ENCODE assay signal across 19 cellular contexts in the genomic region with DNA sequence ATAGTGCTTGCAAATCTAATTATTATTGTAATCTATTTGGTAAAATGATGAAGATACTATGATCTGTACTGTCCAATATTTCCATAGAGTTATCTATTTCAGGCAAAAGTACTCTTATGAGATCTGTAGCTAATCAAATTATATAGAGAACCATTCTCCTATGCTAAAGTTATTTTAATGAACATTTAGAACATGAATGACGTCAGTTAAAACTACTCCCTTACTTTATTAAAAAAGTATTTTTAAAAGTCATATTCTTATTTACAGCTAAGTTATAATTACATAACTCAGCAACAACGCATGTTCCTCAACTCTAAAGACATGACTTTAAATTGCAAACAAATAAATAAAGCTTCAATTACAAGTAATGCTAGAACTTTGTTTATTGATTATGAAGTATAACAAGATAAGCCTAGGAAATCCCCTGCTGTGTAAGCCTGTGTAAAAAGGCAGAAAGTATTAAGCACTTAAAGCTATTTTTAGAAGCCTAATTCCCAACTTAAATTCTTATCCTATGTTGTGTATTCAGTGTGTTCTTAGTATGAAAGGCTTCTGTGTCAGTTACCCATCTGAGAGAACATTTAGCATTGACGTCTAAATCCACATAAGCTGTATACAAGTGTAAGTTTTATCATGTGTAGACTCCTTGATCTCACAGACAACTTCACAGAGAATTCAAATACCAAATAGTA.
DNase-seq lines count a peak whose midpoint lies in the region; FAIRE-seq lines count a peak whose summit lies in the region.
"Had no signal": no experiment of that assay in that cellular context is flagged by ENCODE, and none has a peak within 500 bp of the region (broad histone marks: within the 10 kb centered on the region; RNA-seq: fewer than 3 reads in every experiment).

No MANE protein-coding gene starts in this region.

- H2BK15ac ChIP-seq in mesenchymal stem cell (ENCODE audit: low read depth, poor library complexity, severe bottlenecking): no peak overlapping the region

- H3K79me1 ChIP-seq in mesenchymal stem cell (replicated peaks; ENCODE audit: low read length, poor library complexity, severe bottlenecking): no peaks in the 10 kb centered on the region

- no peak overlapping the region for H3K18ac ChIP-seq in mesenchymal stem cell (ENCODE audit: low read depth in 1 of 2, low read length in 2 of 2)

- no peak overlapping the region for H3K4me2 ChIP-seq in mesenchymal stem cell (ENCODE audit: low read length, poor library complexity, severe bottlenecking)

- no peaks in the 10 kb centered on the region for H3K36me3 ChIP-seq in mesenchymal stem cell (ENCODE audit: control insufficient read depth in 1 of 2, insufficient read depth in 2 of 2, low read depth in 1 of 2, low read length in 2 of 2)

- no peaks in the 10 kb centered on the region for H3K4me1 ChIP-seq in mesenchymal stem cell (ENCODE audit: control insufficient read depth, insufficient read depth, low read depth, low read length)

- H2BK12ac ChIP-seq in mesenchymal stem cell (ENCODE audit: low read length in 2 of 2): no peak overlapping the region

- DNase-seq in HCEC 1CT (peak; percentile 11), RCC 7860 (ENCODE audit: low spot score) (no peak), mesenchymal stem cell (peak; percentile 62), HT-29 (ENCODE audit: low spot score) (no peak), hippocampal formation (lab: John Stamatoyannopoulos, UW) (no peak), mucosa of gallbladder (ENCODE audit: low spot score) (no peak)
- DNase-seq in stimulated activated CD4-positive, alpha-beta T cell treated with anti-CD3 and anti-CD28 coated beads, Interleukin-4, amount 100 ng/mL, for 24 hours: no peak
- DNase-seq: AML-193, DMS79, H9, KG1, NCI-H1105 treated with DMSO at 0.1 percent for 48 hours, NCI-H1694 treated with DMSO at 0.1 percent for 48 hours, NCI-H510A, NCI-H774, PC-3, SW 1271 had no signal

- H2AK5ac ChIP-seq in mesenchymal stem cell (ENCODE audit: low read length, severe bottlenecking): no peak overlapping the region

- H4K91ac ChIP-seq in mesenchymal stem cell (ENCODE audit: low read length): no peak overlapping the region

- H3K9ac ChIP-seq in mesenchymal stem cell (ENCODE audit: low read length): no peak overlapping the region

- H2BK120ac ChIP-seq in mesenchymal stem cell (ENCODE audit: low read depth, low read length): no peak overlapping the region

- H3K4ac ChIP-seq in mesenchymal stem cell (ENCODE audit: low read depth in 1 of 2, low read length in 2 of 2): no peak overlapping the region

- no peak overlapping the region for H2AFZ ChIP-seq in mesenchymal stem cell (ENCODE audit: low read depth, low read length)

- no peaks in the 10 kb centered on the region for H3K9me3 ChIP-seq in mesenchymal stem cell (ENCODE audit: control insufficient read depth, low read length)

- no peak overlapping the region for H3K14ac ChIP-seq in mesenchymal stem cell (ENCODE audit: low read length in 2 of 2)

- FAIRE-seq in RCC 7860 (lab: Jason Lieb, UNC): peak; percentile 18
- FAIRE-seq: GM12892 had no signal

- no peaks in the 10 kb centered on the region for H3K27me3 ChIP-seq in mesenchymal stem cell (ENCODE audit: control insufficient read depth in 1 of 2, insufficient read depth in 1 of 2, low read length in 2 of 2)

- H3K27ac ChIP-seq in mesenchymal stem cell (ENCODE audit: low read length, poor library complexity, severe bottlenecking): no peak overlapping the region
- H3K27ac ChIP-seq: C4-2B had no signal

- no peak overlapping the region for H3K23ac ChIP-seq in mesenchymal stem cell (ENCODE audit: low read length in 2 of 2)

- WGBS in mesenchymal stem cell: no CpG with 5 or more reads among the region's 3 CpGs

- no peak overlapping the region for H4K8ac ChIP-seq in mesenchymal stem cell (ENCODE audit: low read length)

- H2BK5ac ChIP-seq in mesenchymal stem cell (ENCODE audit: low read depth, low read length, poor library complexity, severe bottlenecking): no peak overlapping the region

- no peak overlapping the region for H3K4me3 ChIP-seq in mesenchymal stem cell (ENCODE audit: insufficient read depth in 1 of 2, low read depth in 1 of 2, low read length in 2 of 2)

Comparison
In these comparisons a context has a peak if more than half of its experiments do, and no peak if none do; other contexts are left out.
1. DNase-seq: peak in HCEC 1CT (single experiment) and mesenchymal stem cell (single experiment); none in RCC 7860 (single experiment), HT-29 (single experiment), hippocampal formation (0 of 2), mucosa of gallbladder (single experiment) and stimulated activated CD4-positive, alpha-beta T cell treated with anti-CD3 and anti-CD28 coated beads, Interleukin-4, amount 100 ng/mL, for 24 hours (single experiment).